Comparison of ENCODE assay signal across 1 cellular context in genomic region chr2:197137826-197138480, GRCh38.
TF ChIP-seq lines count a peak whose summit lies in the region.

No MANE protein-coding gene starts in this region.

TF ChIP-seq in IMR-90, 13 proteins besides CTCF, POLR2A, EP300 and RAD21 (continued from another document):
- no peak for TF ChIP-seq CHD1 (IDR thresholded peaks at IDR 0.05; ENCODE audit: low read depth, low read length)
- no peak for TF ChIP-seq RCOR1 (IDR thresholded peaks at IDR 0.05; ENCODE audit: insufficient replicate concordance, low read length)
- no peak for TF ChIP-seq RFX5 (IDR thresholded peaks at IDR 0.05; ENCODE audit: low read depth, low read length)
- TF ChIP-seq BHLHE40 (IDR thresholded peaks at IDR 0.05; ENCODE audit: low read depth, low read length) = no peak
